12 cellular contexts compared by ENCODE assay signal in genomic region chr3:81788650-81789049, GRCh38. TPM values are rescaled to one million over a fixed set of nuclear protein-coding genes. Genes with fewer than 3 reads are reported as not detected.
A peak's percentile ranks its signal among the peaks of the same experiment; 100 is the strongest.
DNase-seq lines count a peak whose midpoint lies in the region; ATAC-seq and TF ChIP-seq lines count a peak whose summit lies in the region.
"Had no signal": no experiment of that assay in that cellular context is flagged by ENCODE, and none has a peak within 500 bp of the region (broad histone marks: within the 10 kb centered on the region; RNA-seq: fewer than 3 reads in every experiment).

No MANE protein-coding gene starts in this region.

- H3K36me3 Mint-ChIP-seq in GM23338 (ENCODE audit: low read depth) = no peaks in the 10 kb centered on the region
- no peaks in the 10 kb centered on the region for H3K36me3 Mint-ChIP-seq in activated naive CD4-positive, alpha-beta T cell treated with anti-CD3 and anti-CD28 coated beads, Interleukin-2, amount 10 ng/mL, durations not matched to agents 7 days and 5 days

- no peaks in the 10 kb centered on the region for H3F3A ChIP-seq in GM23338 (replicated peaks; ENCODE audit: low read depth)

- H3K27ac ChIP-seq in BLaER1 = no peak overlapping the region
- H3K27ac ChIP-seq in osteoblast (ENCODE audit: low read depth, low read length) = no peak overlapping the region
- no peak overlapping the region for H3K27ac ChIP-seq in GM23338 (ENCODE audit: low read depth)

- H3K9me3 ChIP-seq in BLaER1 = no peaks in the 10 kb centered on the region
- H3K9me3 ChIP-seq in osteoblast (ENCODE audit: low read depth, low read length) = no peaks in the 10 kb centered on the region

- no peak overlapping the region for H3K4me3 ChIP-seq in BLaER1
- H3K4me3 ChIP-seq in osteoblast (ENCODE audit: insufficient read depth, low read length) = no peak overlapping the region
- H3K4me3 ChIP-seq in GM23338 = no peak overlapping the region

- no peaks in the 10 kb centered on the region for H3K79me2 ChIP-seq in osteoblast (ENCODE audit: insufficient read depth, low read length)
- no peaks in the 10 kb centered on the region for H3K79me2 ChIP-seq in GM23338 (replicated peaks; ENCODE audit: insufficient read depth)

- TF ChIP-seq CTCF in osteoblast (IDR thresholded peaks at IDR 0.05; ENCODE audit: extremely low read depth, low read depth, low read length) (no peak), GM23338 (conservative IDR thresholded peaks at IDR 0.05; ENCODE audit: low read depth in 2 of 2) (no peak)

- DNase-seq in osteoblast (ENCODE audit: insufficient read length, low spot score, missing footprints) (no peak), GM23338 (ENCODE audit: low spot score) (no peak), NCI-H510A treated with DMSO at 0.1 percent for 48 hours (lab: John Stamatoyannopoulos, UW) (no peak)
- no peak for DNase-seq in activated naive CD4-positive, alpha-beta T cell treated with anti-CD3 and anti-CD28 coated beads, Interleukin-2, amount 10 ng/mL, durations not matched to agents 7 days and 5 days
- DNase-seq: 8988T, aorta, NCI-H774 had no signal

- H3K4me1 Mint-ChIP-seq in GM23338 = peaks cover 9% of the 10 kb centered on the region; the same call in 2 of the 3 replicates
- no peaks in the 10 kb centered on the region for H3K4me1 Mint-ChIP-seq in activated naive CD4-positive, alpha-beta T cell treated with anti-CD3 and anti-CD28 coated beads, Interleukin-2, amount 10 ng/mL, durations not matched to agents 7 days and 5 days
- H3K4me1 Mint-ChIP-seq: neural crest cell had no signal

- H3K4me1 ChIP-seq in BLaER1 = peaks cover 16% of the 10 kb centered on the region
- H3K4me1 ChIP-seq in osteoblast (ENCODE audit: insufficient read depth, low read length) = no peaks in the 10 kb centered on the region
- H3K4me1 ChIP-seq in GM23338 (ENCODE audit: insufficient read depth) = peaks cover 15% of the 10 kb centered on the region

- ATAC-seq in GM19328 (IDR thresholded peaks at IDR 0.05; ENCODE audit: unreplicated experiment) (peak; percentile 60), HG02840 (IDR thresholded peaks at IDR 0.05; ENCODE audit: low FRiP score, unreplicated experiment) (peak; percentile 48), HG03565 (IDR thresholded peaks at IDR 0.05; ENCODE audit: unreplicated experiment) (peak; percentile 79), GM23338 (no peak)

- H3K27ac Mint-ChIP-seq in GM23338 = no peak overlapping the region
- no peak overlapping the region for H3K27ac Mint-ChIP-seq in activated naive CD4-positive, alpha-beta T cell treated with anti-CD3 and anti-CD28 coated beads, Interleukin-2, amount 10 ng/mL, durations not matched to agents 7 days and 5 days

- no peaks in the 10 kb centered on the region for H3K27me3 Mint-ChIP-seq in GM23338 (ENCODE audit: insufficient read depth, low read depth, poor library complexity)
- H3K27me3 Mint-ChIP-seq in activated naive CD4-positive, alpha-beta T cell treated with anti-CD3 and anti-CD28 coated beads, Interleukin-2, amount 10 ng/mL, durations not matched to agents 7 days and 5 days = no peaks in the 10 kb centered on the region

- H3K9ac ChIP-seq in BLaER1 = no peak overlapping the region

- H3K4me2 ChIP-seq in BLaER1 (0 out of 2 replicates have a peak overlapping the region, but pooled peaks have one; percentile 7), osteoblast (ENCODE audit: insufficient read depth, low read length) (no peak overlapping the region), GM23338 (no peak overlapping the region)

- H3K27me3 ChIP-seq in BLaER1 (no peaks in the 10 kb centered on the region), osteoblast (ENCODE audit: insufficient read depth, low read length) (peaks cover 2% of the 10 kb centered on the region), GM23338 (ENCODE audit: insufficient read depth) (no peaks in the 10 kb centered on the region)

- H3K9me2 ChIP-seq in GM23338 (ENCODE audit: insufficient read depth) = no peaks in the 10 kb centered on the region

- H3K36me3 ChIP-seq in BLaER1 (no peaks in the 10 kb centered on the region), osteoblast (ENCODE audit: insufficient read depth, low read length) (no peaks in the 10 kb centered on the region), GM23338 (ENCODE audit: insufficient read depth) (no peaks in the 10 kb centered on the region)

- CTCF ChIA-PET in activated naive CD4-positive, alpha-beta T cell treated with anti-CD3 and anti-CD28 coated beads, Interleukin-2, amount 10 ng/mL, durations not matched to agents 7 days and 5 days (lab: Charles Lee) = no interaction called here

- no peak overlapping the region for H3K4me3 Mint-ChIP-seq in GM23338
- H3K4me3 Mint-ChIP-seq in activated naive CD4-positive, alpha-beta T cell treated with anti-CD3 and anti-CD28 coated beads, Interleukin-2, amount 10 ng/mL, durations not matched to agents 7 days and 5 days = no peak overlapping the region
- H3K4me3 Mint-ChIP-seq: neural crest cell had no signal

- H3K9me3 Mint-ChIP-seq in GM23338 = peaks cover 1% of the 10 kb centered on the region; the same call in 2 of the 3 replicates
- H3K9me3 Mint-ChIP-seq in activated naive CD4-positive, alpha-beta T cell treated with anti-CD3 and anti-CD28 coated beads, Interleukin-2, amount 10 ng/mL, durations not matched to agents 7 days and 5 days = no peaks in the 10 kb centered on the region

- H4K20me1 ChIP-seq in BLaER1 = no peaks in the 10 kb centered on the region
- no peaks in the 10 kb centered on the region for H4K20me1 ChIP-seq in osteoblast (ENCODE audit: insufficient read depth, low read length)
- no peaks in the 10 kb centered on the region for H4K20me1 ChIP-seq in GM23338 (replicated peaks; ENCODE audit: insufficient read depth)

- no peak overlapping the region for H2AFZ ChIP-seq in osteoblast (ENCODE audit: low read length)
- H2AFZ ChIP-seq in GM23338 = no peak overlapping the region

TF ChIP-seq in GM23338, 12 proteins besides CTCF, POLR2A, EP300 and RAD21:
- TF ChIP-seq JUNB (IDR thresholded peaks at IDR 0.05; ENCODE audit: unreplicated experiment) (no peak), ZNF114 (CRISPR knock-in tag; IDR thresholded peaks at IDR 0.05) (no peak), REST (IDR thresholded peaks at IDR 0.05; ENCODE audit: unreplicated experiment) (no peak), ZNF331 (CRISPR knock-in tag; IDR thresholded peaks at IDR 0.05; ENCODE audit: low read depth) (no peak), CREB1 (CRISPR knock-in tag; IDR thresholded peaks at IDR 0.05; ENCODE audit: low read depth) (no peak), EZH2phosphoT487 (IDR thresholded peaks at IDR 0.05; ENCODE audit: unreplicated experiment) (no peak), POLR2AphosphoS5 (IDR thresholded peaks at IDR 0.05; ENCODE audit: low read depth) (no peak), ETS1 (IDR thresholded peaks at IDR 0.05) (no peak)

RNA-seq across cellular contexts. Expression of gene GBE1, which starts 27.2 kb away (rescaled TPM):
- total RNA-seq in osteoblast = 148 and 184 TPM in 2 replicates
- 12.2 and 18.7 TPM in 2 replicates for total RNA-seq in GM23338 (2014; rRNA removed; shearing (Covaris generic))
- polyA plus RNA-seq in GM23338 (2016; fragmentation: Nextera tagmentation; extraction: Ambion mirVana) = 4.5 and 6.4 TPM in 2 replicates
